ENCODE assay signal across 8 cellular contexts in the genomic region with DNA sequence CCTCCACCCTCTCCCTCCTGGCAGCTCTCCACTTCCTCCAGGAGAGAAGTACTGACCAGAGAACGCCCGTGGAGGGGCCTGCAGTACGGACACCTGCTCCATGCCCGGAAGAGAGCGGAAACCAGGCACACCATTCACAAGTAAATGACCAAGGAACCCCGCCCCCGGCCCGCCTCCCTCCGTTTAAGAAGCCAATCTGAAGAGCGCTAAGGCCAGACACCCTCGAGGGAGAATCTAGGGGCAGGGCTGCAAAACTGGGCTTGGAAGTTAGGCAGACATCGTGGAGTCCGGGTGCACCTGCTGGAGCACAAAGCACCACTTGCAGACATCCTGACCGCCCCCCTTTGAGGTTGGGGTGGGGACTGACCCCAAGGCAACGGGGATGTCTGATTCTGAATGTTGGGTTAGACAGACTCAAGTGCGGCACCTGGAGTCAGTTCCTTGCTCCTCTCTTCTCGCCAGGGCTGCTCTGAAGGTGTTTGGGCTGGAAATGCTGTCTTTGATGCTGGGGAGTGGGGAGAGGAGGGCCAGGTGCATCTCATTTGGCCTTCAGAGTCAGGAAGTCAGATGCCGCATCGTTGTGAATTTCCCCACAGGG. TPM values are rescaled to one million over a fixed set of nuclear protein-coding genes. Genes with fewer than 3 reads are reported as not detected.
DNase-seq lines count a peak whose midpoint lies in the region; ATAC-seq and TF ChIP-seq lines count a peak whose summit lies in the region.

No MANE protein-coding gene starts in this region.

- peak; percentile 35 for ATAC-seq in GM19043 (IDR thresholded peaks at IDR 0.05; ENCODE audit: low read depth, unreplicated experiment)
- peak; percentile 73 for ATAC-seq in mucosa of descending colon

- H3K4me3 ChIP-seq in endodermal cell (ENCODE audit: low read length) (peak overlapping the region; percentile 95), mucosa of descending colon (peak overlapping the region; percentile 90)

- TF ChIP-seq CTCF in endodermal cell (conservative IDR thresholded peaks at IDR 0.05) (peak; percentile 30), mucosa of descending colon (IDR thresholded peaks at IDR 0.05) (no peak)

- peak overlapping the region; percentile 62 for H3K9ac ChIP-seq in endodermal cell (ENCODE audit: extremely low read depth, low read length, poor library complexity, severe bottlenecking)

- H3K9me3 ChIP-seq in endodermal cell (ENCODE audit: control insufficient read depth, low read length) (no peaks in the 10 kb centered on the region), mucosa of descending colon (no peaks in the 10 kb centered on the region)

- H3K27ac ChIP-seq in endodermal cell (ENCODE audit: low read depth, low read length): peak overlapping the region; percentile 82

- intact Hi-C loops in mucosa of descending colon (cut with DNase I, micrococcal nuclease): no loop called here

- H3K27me3 ChIP-seq in endodermal cell (ENCODE audit: control insufficient read depth, insufficient read depth, low read length, poor library complexity, severe bottlenecking): no peaks in the 10 kb centered on the region

- H3K4me3 Mint-ChIP-seq in endodermal cell: peak overlapping the region; percentile 79

- H3K4me1 Mint-ChIP-seq in endodermal cell: peaks cover 10% of the 10 kb centered on the region

- peak overlapping the region; percentile 90 for H3K27ac Mint-ChIP-seq in endodermal cell

- peaks cover 28% of the 10 kb centered on the region for H3K36me3 Mint-ChIP-seq in endodermal cell (ENCODE audit: low read depth)

- DNase-seq in AML-193 (lab: John Stamatoyannopoulos, UW) (peak; percentile 94 to 95), HPDE6-E6E7 (ENCODE audit: extremely low spot score) (peak; percentile 83), NOMO-1 (lab: John Stamatoyannopoulos, UW; ENCODE audit: unreplicated experiment in 2 of 2) (peak; percentile 89 to 90), endodermal cell (peak; percentile 98), mucosa of descending colon (peak; percentile 81 to 88 (median 86))
- DNase-seq in activated CD8-positive, alpha-beta memory T cell treated with anti-CD3 and anti-CD28 coated beads for 48 hours (ENCODE audit: low read depth in 2 of 3, low spot score in 2 of 3): peak in 2 of 3 experiments; percentile 56 to 63
- peak; percentile 70 for DNase-seq in stimulated activated CD8-positive, alpha-beta memory T cell treated with anti-CD3 and anti-CD28 coated beads, Interleukin-4, amount 100 ng/mL, for 24 hours (ENCODE audit: low read depth)

- no peaks in the 10 kb centered on the region for H3K27me3 Mint-ChIP-seq in endodermal cell (ENCODE audit: insufficient read depth)

- H3K36me3 ChIP-seq in endodermal cell (ENCODE audit: control insufficient read depth, insufficient read depth, low read length): peaks cover 28% of the 10 kb centered on the region
- no peaks in the 10 kb centered on the region for H3K36me3 ChIP-seq in mucosa of descending colon (ENCODE audit: low read depth)

- H3K4me1 ChIP-seq in endodermal cell (ENCODE audit: control insufficient read depth, insufficient read depth, low read length): peaks cover 3% of the 10 kb centered on the region
- peaks cover 20% of the 10 kb centered on the region for H3K4me1 ChIP-seq in mucosa of descending colon (ENCODE audit: low read depth)

- no peaks in the 10 kb centered on the region for H3K9me3 Mint-ChIP-seq in endodermal cell

- WGBS in endodermal cell (ENCODE audit: insufficient coverage in 1 of 2, insufficient read length in 1 of 2), 2 experiments: 4 to 6% methylated on average over 15 to 18 of the region's 19 CpGs

RNA-seq across cellular contexts. Expression of gene FAAP100, which starts 1.0 kb away (rescaled TPM):
- total RNA-seq in endodermal cell: 10 to 100 TPM; 34.5 to 39.5 TPM
- 25.9 TPM for polyA plus RNA-seq in endodermal cell (2013, experiment 1 of 2)
- polyA plus RNA-seq in endodermal cell (2013, experiment 2 of 2): 24.1 TPM
- 10 to 100 TPM; 23.2 to 28.9 (median 25.0) TPM for total RNA-seq in mucosa of descending colon

RNA-seq across cellular contexts. Expression of gene FSCN2, which starts 24.9 kb away (rescaled TPM):
- total RNA-seq in endodermal cell (1 to 10 TPM; 1.0 to 1.8 TPM), mucosa of descending colon (1 to 10 TPM; 1.6 to 4.0 (median 2.5) TPM)
- 0.50 TPM for polyA plus RNA-seq in endodermal cell (2013, experiment 1 of 2)
- 0.46 TPM for polyA plus RNA-seq in endodermal cell (2013, experiment 2 of 2)

RNA-seq across cellular contexts. Expression of gene ACTG1, which starts 40.5 kb away (rescaled TPM):
- total RNA-seq in endodermal cell (1,000 to 10,000 TPM; 4,461 to 5,616 TPM), mucosa of descending colon (1,000 to 10,000 TPM; 1,922 to 4,060 (median 3,184) TPM)
- polyA plus RNA-seq in endodermal cell (2013, experiment 1 of 2): 4,463 TPM
- 3,951 TPM for polyA plus RNA-seq in endodermal cell (2013, experiment 2 of 2)

Comparison
In these comparisons a context has a peak if more than half of its experiments do, and no peak if none do; other contexts are left out.
1. Peak in every context shown above with its lines: DNase-seq, ATAC-seq, H3K4me3 ChIP-seq and H3K27ac ChIP-seq.